In the genomic region with DNA sequence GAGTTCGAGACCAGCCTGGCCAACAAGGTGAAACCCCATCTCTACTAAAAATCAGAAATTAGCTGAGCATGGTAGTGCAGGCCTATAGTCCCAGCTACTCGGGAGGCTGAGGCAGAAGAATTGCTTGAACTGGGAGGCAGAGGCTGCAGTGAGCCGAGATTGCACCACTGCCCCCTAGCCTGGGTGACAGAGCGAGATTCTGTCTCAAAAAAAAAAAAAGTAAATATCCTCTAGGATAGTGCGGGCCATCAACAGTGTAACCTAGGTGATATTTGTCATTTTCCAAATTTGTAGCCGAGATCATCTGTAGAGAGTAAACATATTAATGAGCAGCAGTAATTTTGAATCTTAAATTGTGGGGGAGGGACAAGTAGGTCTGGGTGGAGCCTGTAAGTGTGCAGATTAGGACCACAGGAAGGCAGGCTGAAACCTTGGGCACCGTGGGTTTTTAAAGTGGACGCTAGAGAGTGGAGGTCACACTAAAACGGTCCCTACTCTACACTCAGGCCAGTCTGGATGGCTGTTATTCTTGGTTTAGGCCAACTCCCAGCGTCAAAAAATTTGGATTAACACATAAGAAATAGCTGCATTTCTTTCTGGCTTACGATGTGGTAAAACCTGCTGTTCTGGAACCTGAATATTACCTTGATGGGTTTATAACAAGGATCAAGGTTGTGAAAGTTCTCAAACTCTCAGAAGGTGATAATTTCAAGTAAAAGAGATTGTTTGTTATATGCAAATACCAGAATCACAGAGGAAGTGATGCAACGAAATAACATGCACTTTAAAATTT, we compare ENCODE assay signal across 1 cellular context.
TF ChIP-seq lines count a peak whose summit lies in the region.

No MANE protein-coding gene starts in this region.

TF ChIP-seq in SK-N-SH treated with all-trans-retinoic acid at 6 μM for 48 hours, 23 proteins besides CTCF, POLR2A, EP300 and RAD21 (continued from another document):
- TF ChIP-seq, protein P1, sequence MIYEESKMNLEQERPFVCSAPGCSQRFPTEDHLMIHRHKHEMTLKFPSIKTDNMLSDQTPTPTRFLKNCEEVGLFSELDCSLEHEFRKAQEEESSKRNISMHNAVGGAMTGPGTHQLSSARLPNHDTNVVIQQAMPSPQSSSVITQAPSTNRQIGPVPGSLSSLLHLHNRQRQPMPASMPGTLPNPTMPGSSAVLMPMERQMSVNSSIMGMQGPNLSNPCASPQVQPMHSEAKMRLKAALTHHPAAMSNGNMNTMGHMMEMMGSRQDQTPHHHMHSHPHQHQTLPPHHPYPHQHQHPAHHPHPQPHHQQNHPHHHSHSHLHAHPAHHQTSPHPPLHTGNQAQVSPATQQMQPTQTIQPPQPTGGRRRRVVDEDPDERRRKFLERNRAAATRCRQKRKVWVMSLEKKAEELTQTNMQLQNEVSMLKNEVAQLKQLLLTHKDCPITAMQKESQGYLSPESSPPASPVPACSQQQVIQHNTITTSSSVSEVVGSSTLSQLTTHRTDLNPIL (CRISPR knock-in tag; IDR thresholded peaks at IDR 0.05; ENCODE audit: low read depth), result no peak
- no peak for TF ChIP-seq ZFP30 (CRISPR knock-in tag; IDR thresholded peaks at IDR 0.05)
- no peak for TF ChIP-seq PPARA (CRISPR knock-in tag; IDR thresholded peaks at IDR 0.05; ENCODE audit: borderline replicate concordance)
TF ChIP-seq in SK-N-SH treated with all-trans-retinoic acid at 6 μM for 48 hours: peak in this region for 0.
